Comparison of ENCODE assay signal across 1 cellular context in the genomic region with DNA sequence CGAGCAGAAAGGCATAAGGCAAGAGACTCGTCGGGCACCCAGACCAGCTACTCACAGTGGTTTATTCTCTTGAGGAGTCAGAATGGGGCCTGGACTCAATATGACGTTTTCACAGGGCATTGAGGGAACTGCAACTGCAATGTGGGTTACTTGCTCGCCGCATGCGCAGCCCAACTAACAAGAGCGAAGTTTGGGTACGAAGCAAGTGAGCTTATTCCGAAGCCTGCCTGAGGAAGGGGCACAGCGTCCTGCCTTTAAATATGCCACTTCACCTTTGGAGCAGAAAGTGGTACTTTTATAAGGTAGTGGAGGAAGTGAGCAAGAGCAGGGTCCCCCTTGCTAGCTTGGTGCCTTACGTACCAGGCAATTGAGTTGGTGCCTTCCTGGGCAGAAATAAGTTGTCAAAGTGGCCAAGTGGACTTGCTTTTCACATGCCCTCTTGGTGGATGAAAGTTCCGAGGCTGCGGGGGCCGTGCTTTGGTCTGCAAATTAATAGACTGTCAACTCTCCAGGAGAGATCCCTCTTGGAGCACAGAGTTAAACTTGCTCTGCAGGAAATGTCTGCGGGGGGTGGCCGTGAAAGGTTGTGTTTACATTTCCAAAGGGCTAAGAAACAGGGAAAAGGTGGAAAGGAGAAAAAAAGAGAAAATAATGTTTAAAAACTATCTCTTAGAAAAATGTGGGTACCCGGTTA.
TF ChIP-seq lines count a peak whose summit lies in the region.

No MANE protein-coding gene starts in this region.

TF ChIP-seq in GM23338, 12 proteins besides CTCF, POLR2A, EP300 and RAD21:
- TF ChIP-seq, protein P1, sequence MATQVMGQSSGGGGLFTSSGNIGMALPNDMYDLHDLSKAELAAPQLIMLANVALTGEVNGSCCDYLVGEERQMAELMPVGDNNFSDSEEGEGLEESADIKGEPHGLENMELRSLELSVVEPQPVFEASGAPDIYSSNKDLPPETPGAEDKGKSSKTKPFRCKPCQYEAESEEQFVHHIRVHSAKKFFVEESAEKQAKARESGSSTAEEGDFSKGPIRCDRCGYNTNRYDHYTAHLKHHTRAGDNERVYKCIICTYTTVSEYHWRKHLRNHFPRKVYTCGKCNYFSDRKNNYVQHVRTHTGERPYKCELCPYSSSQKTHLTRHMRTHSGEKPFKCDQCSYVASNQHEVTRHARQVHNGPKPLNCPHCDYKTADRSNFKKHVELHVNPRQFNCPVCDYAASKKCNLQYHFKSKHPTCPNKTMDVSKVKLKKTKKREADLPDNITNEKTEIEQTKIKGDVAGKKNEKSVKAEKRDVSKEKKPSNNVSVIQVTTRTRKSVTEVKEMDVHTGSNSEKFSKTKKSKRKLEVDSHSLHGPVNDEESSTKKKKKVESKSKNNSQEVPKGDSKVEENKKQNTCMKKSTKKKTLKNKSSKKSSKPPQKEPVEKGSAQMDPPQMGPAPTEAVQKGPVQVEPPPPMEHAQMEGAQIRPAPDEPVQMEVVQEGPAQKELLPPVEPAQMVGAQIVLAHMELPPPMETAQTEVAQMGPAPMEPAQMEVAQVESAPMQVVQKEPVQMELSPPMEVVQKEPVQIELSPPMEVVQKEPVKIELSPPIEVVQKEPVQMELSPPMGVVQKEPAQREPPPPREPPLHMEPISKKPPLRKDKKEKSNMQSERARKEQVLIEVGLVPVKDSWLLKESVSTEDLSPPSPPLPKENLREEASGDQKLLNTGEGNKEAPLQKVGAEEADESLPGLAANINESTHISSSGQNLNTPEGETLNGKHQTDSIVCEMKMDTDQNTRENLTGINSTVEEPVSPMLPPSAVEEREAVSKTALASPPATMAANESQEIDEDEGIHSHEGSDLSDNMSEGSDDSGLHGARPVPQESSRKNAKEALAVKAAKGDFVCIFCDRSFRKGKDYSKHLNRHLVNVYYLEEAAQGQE (IDR thresholded peaks at IDR 0.05; ENCODE audit: unreplicated experiment): no peak
- TF ChIP-seq STAT1 (IDR thresholded peaks at IDR 0.05; ENCODE audit: unreplicated experiment) (no peak), EZH2 (IDR thresholded peaks at IDR 0.05; ENCODE audit: low read depth, unreplicated experiment) (no peak), ZNF114 (CRISPR knock-in tag; IDR thresholded peaks at IDR 0.05) (no peak), POLR2AphosphoS5 (IDR thresholded peaks at IDR 0.05; ENCODE audit: low read depth) (no peak), CREB1 (CRISPR knock-in tag; IDR thresholded peaks at IDR 0.05; ENCODE audit: low read depth) (no peak), NANOG (IDR thresholded peaks at IDR 0.05; ENCODE audit: borderline replicate concordance) (no peak), JUNB (IDR thresholded peaks at IDR 0.05; ENCODE audit: unreplicated experiment) (no peak), ZNF331 (CRISPR knock-in tag; IDR thresholded peaks at IDR 0.05; ENCODE audit: low read depth) (no peak)
- TF ChIP-seq, protein P2, sequence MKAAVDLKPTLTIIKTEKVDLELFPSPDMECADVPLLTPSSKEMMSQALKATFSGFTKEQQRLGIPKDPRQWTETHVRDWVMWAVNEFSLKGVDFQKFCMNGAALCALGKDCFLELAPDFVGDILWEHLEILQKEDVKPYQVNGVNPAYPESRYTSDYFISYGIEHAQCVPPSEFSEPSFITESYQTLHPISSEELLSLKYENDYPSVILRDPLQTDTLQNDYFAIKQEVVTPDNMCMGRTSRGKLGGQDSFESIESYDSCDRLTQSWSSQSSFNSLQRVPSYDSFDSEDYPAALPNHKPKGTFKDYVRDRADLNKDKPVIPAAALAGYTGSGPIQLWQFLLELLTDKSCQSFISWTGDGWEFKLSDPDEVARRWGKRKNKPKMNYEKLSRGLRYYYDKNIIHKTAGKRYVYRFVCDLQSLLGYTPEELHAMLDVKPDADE (IDR thresholded peaks at IDR 0.05): no peak
- TF ChIP-seq, protein P3, sequence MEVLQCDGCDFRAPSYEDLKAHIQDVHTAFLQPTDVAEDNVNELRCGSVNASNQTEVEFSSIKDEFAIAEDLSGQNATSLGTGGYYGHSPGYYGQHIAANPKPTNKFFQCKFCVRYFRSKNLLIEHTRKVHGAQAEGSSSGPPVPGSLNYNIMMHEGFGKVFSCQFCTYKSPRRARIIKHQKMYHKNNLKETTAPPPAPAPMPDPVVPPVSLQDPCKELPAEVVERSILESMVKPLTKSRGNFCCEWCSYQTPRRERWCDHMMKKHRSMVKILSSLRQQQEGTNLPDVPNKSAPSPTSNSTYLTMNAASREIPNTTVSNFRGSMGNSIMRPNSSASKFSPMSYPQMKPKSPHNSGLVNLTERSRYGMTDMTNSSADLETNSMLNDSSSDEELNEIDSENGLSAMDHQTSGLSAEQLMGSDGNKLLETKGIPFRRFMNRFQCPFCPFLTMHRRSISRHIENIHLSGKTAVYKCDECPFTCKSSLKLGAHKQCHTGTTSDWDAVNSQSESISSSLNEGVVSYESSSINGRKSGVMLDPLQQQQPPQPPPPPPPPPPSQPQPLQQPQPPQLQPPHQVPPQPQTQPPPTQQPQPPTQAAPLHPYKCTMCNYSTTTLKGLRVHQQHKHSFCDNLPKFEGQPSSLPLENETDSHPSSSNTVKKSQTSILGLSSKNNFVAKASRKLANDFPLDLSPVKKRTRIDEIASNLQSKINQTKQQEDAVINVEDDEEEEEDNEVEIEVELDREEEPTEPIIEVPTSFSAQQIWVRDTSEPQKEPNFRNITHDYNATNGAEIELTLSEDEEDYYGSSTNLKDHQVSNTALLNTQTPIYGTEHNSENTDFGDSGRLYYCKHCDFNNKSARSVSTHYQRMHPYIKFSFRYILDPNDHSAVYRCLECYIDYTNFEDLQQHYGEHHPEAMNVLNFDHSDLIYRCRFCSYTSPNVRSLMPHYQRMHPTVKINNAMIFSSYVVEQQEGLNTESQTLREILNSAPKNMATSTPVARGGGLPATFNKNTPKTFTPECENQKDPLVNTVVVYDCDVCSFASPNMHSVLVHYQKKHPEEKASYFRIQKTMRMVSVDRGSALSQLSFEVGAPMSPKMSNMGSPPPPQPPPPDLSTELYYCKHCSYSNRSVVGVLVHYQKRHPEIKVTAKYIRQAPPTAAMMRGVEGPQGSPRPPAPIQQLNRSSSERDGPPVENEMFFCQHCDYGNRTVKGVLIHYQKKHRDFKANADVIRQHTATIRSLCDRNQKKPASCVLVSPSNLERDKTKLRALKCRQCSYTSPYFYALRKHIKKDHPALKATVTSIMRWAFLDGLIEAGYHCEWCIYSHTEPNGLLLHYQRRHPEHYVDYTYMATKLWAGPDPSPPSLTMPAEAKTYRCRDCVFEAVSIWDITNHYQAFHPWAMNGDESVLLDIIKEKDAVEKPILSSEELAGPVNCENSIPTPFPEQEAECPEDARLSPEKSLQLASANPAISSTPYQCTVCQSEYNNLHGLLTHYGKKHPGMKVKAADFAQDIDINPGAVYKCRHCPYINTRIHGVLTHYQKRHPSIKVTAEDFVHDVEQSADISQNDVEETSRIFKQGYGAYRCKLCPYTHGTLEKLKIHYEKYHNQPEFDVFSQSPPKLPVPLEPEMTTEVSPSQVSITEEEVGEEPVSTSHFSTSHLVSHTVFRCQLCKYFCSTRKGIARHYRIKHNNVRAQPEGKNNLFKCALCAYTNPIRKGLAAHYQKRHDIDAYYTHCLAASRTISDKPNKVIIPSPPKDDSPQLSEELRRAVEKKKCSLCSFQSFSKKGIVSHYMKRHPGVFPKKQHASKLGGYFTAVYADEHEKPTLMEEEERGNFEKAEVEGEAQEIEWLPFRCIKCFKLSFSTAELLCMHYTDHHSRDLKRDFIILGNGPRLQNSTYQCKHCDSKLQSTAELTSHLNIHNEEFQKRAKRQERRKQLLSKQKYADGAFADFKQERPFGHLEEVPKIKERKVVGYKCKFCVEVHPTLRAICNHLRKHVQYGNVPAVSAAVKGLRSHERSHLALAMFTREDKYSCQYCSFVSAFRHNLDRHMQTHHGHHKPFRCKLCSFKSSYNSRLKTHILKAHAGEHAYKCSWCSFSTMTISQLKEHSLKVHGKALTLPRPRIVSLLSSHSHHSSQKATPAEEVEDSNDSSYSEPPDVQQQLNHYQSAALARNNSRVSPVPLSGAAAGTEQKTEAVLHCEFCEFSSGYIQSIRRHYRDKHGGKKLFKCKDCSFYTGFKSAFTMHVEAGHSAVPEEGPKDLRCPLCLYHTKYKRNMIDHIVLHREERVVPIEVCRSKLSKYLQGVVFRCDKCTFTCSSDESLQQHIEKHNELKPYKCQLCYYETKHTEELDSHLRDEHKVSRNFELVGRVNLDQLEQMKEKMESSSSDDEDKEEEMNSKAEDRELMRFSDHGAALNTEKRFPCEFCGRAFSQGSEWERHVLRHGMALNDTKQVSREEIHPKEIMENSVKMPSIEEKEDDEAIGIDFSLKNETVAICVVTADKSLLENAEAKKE (CRISPR knock-in tag; IDR thresholded peaks at IDR 0.05): no peak
